35 cellular contexts compared by ENCODE assay signal in the genomic region with DNA sequence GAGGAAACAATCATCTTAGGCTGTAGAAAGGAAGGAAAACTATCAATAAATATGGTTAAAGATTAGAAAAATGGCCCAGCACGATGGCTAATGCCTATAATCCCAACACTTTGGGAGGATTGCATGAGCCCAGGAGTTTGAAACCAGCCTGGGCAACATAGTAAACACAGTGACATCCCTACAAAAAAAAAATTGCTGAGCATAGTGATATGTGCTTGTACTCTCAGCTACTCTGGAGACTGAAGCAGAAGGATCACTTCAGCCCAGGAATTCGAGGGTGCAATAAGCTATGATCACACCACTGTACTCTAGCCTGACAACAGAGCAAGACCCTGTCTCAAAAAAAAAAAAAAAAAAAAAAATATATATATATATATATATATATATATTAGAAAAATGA.
"Had no signal": no experiment of that assay in that cellular context is flagged by ENCODE, and none has a peak within 500 bp of the region (broad histone marks: within the 10 kb centered on the region; RNA-seq: fewer than 3 reads in every experiment).

No MANE protein-coding gene starts in this region.

- H3K4me1 Mint-ChIP-seq: activated CD4-positive, alpha-beta T cell treated with anti-CD3 and anti-CD28 coated beads for 36 hours; activated CD4-positive, alpha-beta T cell treated with anti-CD3 and anti-CD28 coated beads, Interleukin-2, amount 10 ng/mL, durations not matched to agents 24 days and 14 days; activated CD8-positive, alpha-beta memory T cell treated with anti-CD3 and anti-CD28 coated beads, Interleukin-2, amount 10 ng/mL, durations not matched to agents 7 days and 5 days; activated naive CD8-positive, alpha-beta T cell treated with anti-CD3 and anti-CD28 coated beads for 36 hours; activated naive CD8-positive, alpha-beta T cell treated with anti-CD3 and anti-CD28 coated beads, Interleukin-2, amount 50 U/mL, for 24 hours; central memory CD8-positive, alpha-beta T cell had no signal

- H3K27me3 ChIP-seq: adrenal gland, breast epithelium, cardiac muscle cell, dorsolateral prefrontal cortex, esophagus muscularis mucosa, foreskin keratinocyte, gastrocnemius medialis, heart left ventricle had no signal

- ATAC-seq: activated CD4-positive, alpha-beta T cell treated with anti-CD3 and anti-CD28 coated beads for 36 hours; activated CD8-positive, alpha-beta memory T cell treated with anti-CD3 and anti-CD28 coated beads, Interleukin-2, amount 10 ng/mL, durations not matched to agents 7 days and 5 days; activated CD8-positive, alpha-beta T cell treated with anti-CD3 and anti-CD28 coated beads, Interleukin-2, amount 10 ng/mL, durations not matched to agents 7 days and 5 days; activated naive CD8-positive, alpha-beta T cell treated with anti-CD3 and anti-CD28 coated beads, Interleukin-2, amount 50 U/mL, for 24 hours; foreskin keratinocyte; gastrocnemius medialis; heart left ventricle had no signal

- H3K36me3 Mint-ChIP-seq: activated CD4-positive, alpha-beta memory T cell treated with anti-CD3 and anti-CD28 coated beads for 36 hours; activated CD8-positive, alpha-beta memory T cell treated with anti-CD3 and anti-CD28 coated beads, Interleukin-2, amount 10 ng/mL, durations not matched to agents 7 days and 5 days; activated naive CD8-positive, alpha-beta T cell treated with anti-CD3 and anti-CD28 coated beads for 36 hours had no signal

- H3K36me3 ChIP-seq: adrenal gland, breast epithelium, cardiac muscle cell, esophagus muscularis mucosa, gastrocnemius medialis, heart left ventricle had no signal

- H3K4me1 ChIP-seq: adrenal gland, breast epithelium, esophagus muscularis mucosa, foreskin keratinocyte, gastrocnemius medialis, heart left ventricle had no signal

- H3K27ac Mint-ChIP-seq: activated CD4-positive, alpha-beta memory T cell treated with anti-CD3 and anti-CD28 coated beads for 36 hours; activated CD4-positive, alpha-beta T cell treated with anti-CD3 and anti-CD28 coated beads for 36 hours; activated CD4-positive, alpha-beta T cell treated with anti-CD3 and anti-CD28 coated beads, Interleukin-2, amount 10 ng/mL, durations not matched to agents 24 days and 14 days; activated CD8-positive, alpha-beta memory T cell treated with anti-CD3 and anti-CD28 coated beads, Interleukin-2, amount 10 ng/mL, durations not matched to agents 7 days and 5 days; activated CD8-positive, alpha-beta T cell treated with anti-CD3 and anti-CD28 coated beads, Interleukin-2, amount 10 ng/mL, durations not matched to agents 7 days and 5 days; activated naive CD4-positive, alpha-beta T cell treated with anti-CD3 and anti-CD28 coated beads for 36 hours; activated naive CD4-positive, alpha-beta T cell treated with anti-CD3 and anti-CD28 coated beads, Interleukin-2, amount 50 U/mL, for 24 hours; activated naive CD8-positive, alpha-beta T cell treated with anti-CD3 and anti-CD28 coated beads for 36 hours; activated naive CD8-positive, alpha-beta T cell treated with anti-CD3 and anti-CD28 coated beads, Interleukin-2, amount 50 U/mL, for 24 hours; activated T-helper 1 cell treated with anti-CD3 and anti-CD28 coated beads, Interleukin-12 subunit alpha, Interleukin-12 subunit beta, Interleukin-2, Interleukin-4 antibody, amounts not matched to agents 30 ng/mL and 10 ng/mL and 1 ng/mL, durations not matched to agents 14 hours and 24 hours and 36 hours; activated T-helper 2 cell treated with anti-CD3 and anti-CD28 coated beads, Interferon-gamma antibody, Interleukin-2, Interleukin-4, amounts not matched to agents 10 μg/mL and 5 μg/mL and 100 μg/mL, durations not matched to agents 14 hours and 24 hours and 36 hours; dendritic cell treated with granulocyte-macrophage colony-stimulating factor and Interleukin-4, amounts not matched to agents 40 ng/mL and 50 ng/mL, for 4 days had no signal

- DNase-seq: activated CD4-positive, alpha-beta memory T cell treated with anti-CD3 and anti-CD28 coated beads for 36 hours; activated CD4-positive, alpha-beta T cell treated with anti-CD3 and anti-CD28 coated beads for 36 hours; activated CD4-positive, alpha-beta T cell treated with anti-CD3 and anti-CD28 coated beads, Interleukin-2, amount 10 ng/mL, durations not matched to agents 24 days and 14 days; activated CD4-positive, CD25-positive, alpha-beta regulatory T cell; activated CD4-positive, CD25-positive, alpha-beta regulatory T cell treated with anti-CD3 and anti-CD28 coated beads, Interleukin-2, amount 50 U/mL, for 72 hours; activated CD8-positive, alpha-beta memory T cell treated with anti-CD3 and anti-CD28 coated beads, Interleukin-2, amount 10 ng/mL, durations not matched to agents 7 days and 5 days; activated CD8-positive, alpha-beta memory T cell treated with anti-CD3 and anti-CD28 coated beads, Interleukin-2, amount 50 U/mL, for 4 hours; activated CD8-positive, alpha-beta T cell treated with anti-CD3 and anti-CD28 coated beads, Interleukin-2, amount 10 ng/mL, durations not matched to agents 7 days and 5 days; activated effector memory CD4-positive, alpha-beta T cell treated with anti-CD3 and anti-CD28 coated beads, Interleukin-2, amount 50 U/mL, for 16 hours; activated naive CD4-positive, alpha-beta T cell treated with anti-CD3 and anti-CD28 coated beads for 36 hours; activated naive CD8-positive, alpha-beta T cell treated with anti-CD3 and anti-CD28 coated beads for 36 hours; activated naive CD8-positive, alpha-beta T cell treated with anti-CD3 and anti-CD28 coated beads, Interleukin-2, amount 50 U/mL, for 24 hours; activated T-cell treated with anti-CD3 and anti-CD28 coated beads, Interleukin-2, amount 50 U/mL, for 1 hour; activated T-cell treated with anti-CD3 and anti-CD28 coated beads, Interleukin-2, amount 50 U/mL, for 48 hours; adrenal gland; amygdala; aorta; dorsolateral prefrontal cortex; effector memory CD4-positive, alpha-beta T cell; erythroblast; foreskin keratinocyte; gastrocnemius medialis; glutamatergic neuron; heart left ventricle; T-helper 2 cell had no signal

- H3K4me3 Mint-ChIP-seq: activated CD4-positive, alpha-beta memory T cell treated with anti-CD3 and anti-CD28 coated beads for 36 hours; activated CD4-positive, alpha-beta T cell treated with anti-CD3 and anti-CD28 coated beads for 36 hours; activated CD4-positive, alpha-beta T cell treated with anti-CD3 and anti-CD28 coated beads, Interleukin-2, amount 10 ng/mL, durations not matched to agents 24 days and 14 days; activated CD8-positive, alpha-beta memory T cell treated with anti-CD3 and anti-CD28 coated beads, Interleukin-2, amount 10 ng/mL, durations not matched to agents 7 days and 5 days; activated CD8-positive, alpha-beta T cell treated with anti-CD3 and anti-CD28 coated beads, Interleukin-2, amount 10 ng/mL, durations not matched to agents 7 days and 5 days; activated naive CD4-positive, alpha-beta T cell treated with anti-CD3 and anti-CD28 coated beads for 36 hours; activated naive CD4-positive, alpha-beta T cell treated with anti-CD3 and anti-CD28 coated beads, Interleukin-2, amount 50 U/mL, for 24 hours; activated naive CD8-positive, alpha-beta T cell treated with anti-CD3 and anti-CD28 coated beads for 36 hours; activated naive CD8-positive, alpha-beta T cell treated with anti-CD3 and anti-CD28 coated beads, Interleukin-2, amount 50 U/mL, for 24 hours; activated T-helper 1 cell treated with anti-CD3 and anti-CD28 coated beads, Interleukin-12 subunit alpha, Interleukin-12 subunit beta, Interleukin-2, Interleukin-4 antibody, amounts not matched to agents 30 ng/mL and 10 ng/mL and 1 ng/mL, durations not matched to agents 14 hours and 24 hours and 36 hours; brain; central memory CD8-positive, alpha-beta T cell; dendritic cell treated with granulocyte-macrophage colony-stimulating factor and Interleukin-4, amounts not matched to agents 40 ng/mL and 50 ng/mL, for 4 days had no signal

- H3K4me3 ChIP-seq: adrenal gland, breast epithelium, cardiac muscle cell, coronary artery, dorsolateral prefrontal cortex, esophagus muscularis mucosa, gastrocnemius medialis, heart left ventricle had no signal

- H3K9me3 Mint-ChIP-seq: activated CD4-positive, alpha-beta memory T cell treated with anti-CD3 and anti-CD28 coated beads for 36 hours; activated CD4-positive, alpha-beta T cell treated with anti-CD3 and anti-CD28 coated beads, Interleukin-2, amount 10 ng/mL, durations not matched to agents 24 days and 14 days; activated naive CD4-positive, alpha-beta T cell treated with anti-CD3 and anti-CD28 coated beads for 36 hours; activated naive CD4-positive, alpha-beta T cell treated with anti-CD3 and anti-CD28 coated beads, Interleukin-2, amount 50 U/mL, for 24 hours; activated naive CD8-positive, alpha-beta T cell treated with anti-CD3 and anti-CD28 coated beads for 36 hours; activated naive CD8-positive, alpha-beta T cell treated with anti-CD3 and anti-CD28 coated beads, Interleukin-2, amount 50 U/mL, for 24 hours; activated T-helper 1 cell treated with anti-CD3 and anti-CD28 coated beads, Interleukin-12 subunit alpha, Interleukin-12 subunit beta, Interleukin-2, Interleukin-4 antibody, amounts not matched to agents 30 ng/mL and 10 ng/mL and 1 ng/mL, durations not matched to agents 14 hours and 24 hours and 36 hours; activated T-helper 2 cell treated with anti-CD3 and anti-CD28 coated beads, Interferon-gamma antibody, Interleukin-2, Interleukin-4, amounts not matched to agents 10 μg/mL and 5 μg/mL and 100 μg/mL, durations not matched to agents 14 hours and 24 hours and 36 hours; central memory CD8-positive, alpha-beta T cell; dendritic cell treated with granulocyte-macrophage colony-stimulating factor and Interleukin-4, amounts not matched to agents 40 ng/mL and 50 ng/mL, for 4 days had no signal

- H3K27me3 Mint-ChIP-seq: activated CD4-positive, alpha-beta memory T cell treated with anti-CD3 and anti-CD28 coated beads for 36 hours; activated CD4-positive, alpha-beta T cell treated with anti-CD3 and anti-CD28 coated beads for 36 hours; activated CD4-positive, alpha-beta T cell treated with anti-CD3 and anti-CD28 coated beads, Interleukin-2, amount 10 ng/mL, durations not matched to agents 24 days and 14 days; activated CD8-positive, alpha-beta memory T cell treated with anti-CD3 and anti-CD28 coated beads, Interleukin-2, amount 10 ng/mL, durations not matched to agents 7 days and 5 days; activated naive CD4-positive, alpha-beta T cell treated with anti-CD3 and anti-CD28 coated beads, Interleukin-2, amount 50 U/mL, for 24 hours; activated naive CD8-positive, alpha-beta T cell treated with anti-CD3 and anti-CD28 coated beads for 36 hours; activated naive CD8-positive, alpha-beta T cell treated with anti-CD3 and anti-CD28 coated beads, Interleukin-2, amount 50 U/mL, for 24 hours; brain; central memory CD8-positive, alpha-beta T cell; dendritic cell treated with granulocyte-macrophage colony-stimulating factor and Interleukin-4, amounts not matched to agents 40 ng/mL and 50 ng/mL, for 4 days had no signal

- H3K9me3 ChIP-seq: adrenal gland, breast epithelium, esophagus muscularis mucosa, gastrocnemius medialis, heart left ventricle had no signal

- H3K27ac ChIP-seq: adrenal gland, breast epithelium, cardiac muscle cell, coronary artery, dorsolateral prefrontal cortex, esophagus muscularis mucosa, foreskin keratinocyte, gastrocnemius medialis, heart left ventricle had no signal
